In the genomic region with DNA sequence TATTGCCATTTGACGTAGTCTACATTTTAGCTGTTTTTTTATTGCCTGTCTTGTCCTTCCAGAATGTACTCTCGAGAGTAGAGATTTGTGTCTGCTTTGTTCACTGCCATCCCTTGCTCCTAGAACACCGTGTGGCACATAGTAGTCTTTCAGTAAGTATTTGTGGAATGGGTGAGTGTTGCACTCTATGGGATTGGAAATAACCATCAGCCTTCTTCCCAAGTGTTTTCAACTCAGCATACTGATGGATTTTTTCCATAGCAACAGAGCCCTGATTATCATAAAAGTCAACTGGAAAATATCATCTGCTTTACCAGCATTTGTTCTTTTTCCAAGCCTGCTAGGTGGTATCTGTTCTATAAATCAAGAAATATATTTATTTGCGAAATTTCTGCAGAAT, we compare ENCODE assay signal across 29 cellular contexts.
"Had no signal": no experiment of that assay in that cellular context is flagged by ENCODE, and none has a peak within 500 bp of the region (broad histone marks: within the 10 kb centered on the region; RNA-seq: fewer than 3 reads in every experiment).

No MANE protein-coding gene starts in this region.

- H3K36me3 Mint-ChIP-seq: naive thymus-derived CD4-positive, alpha-beta T cell; natural killer cell; stimulated activated effector memory CD8-positive, alpha-beta T cell treated with anti-CD3 and anti-CD28 coated beads, Interleukin-12 subunit alpha, Interleukin-12 subunit beta, amount 100 ng/mL, for 72 hours; stimulated activated naive B cell treated with anti-CD40 and anti-IgM and Interleukin-4, amounts not matched to agents 10 μg/mL and 1 μg/mL and 100 μg/mL, for 72 hours; type B pancreatic cell had no signal

- H3K9ac ChIP-seq: parathyroid adenoma had no signal

- H3K4me1 ChIP-seq: parathyroid adenoma, right lobe of liver, testis, transverse colon, uterus had no signal

- H3K4me3 ChIP-seq: ovary, psoas muscle, right lobe of liver, sigmoid colon, suprapubic skin, testis, tibial artery, transverse colon, upper lobe of right lung, uterus had no signal

- H3K27me3 ChIP-seq: neutrophil, ovary, right lobe of liver, sigmoid colon, suprapubic skin, testis, tibial artery, transverse colon, upper lobe of right lung, uterus had no signal

- H3K9me3 Mint-ChIP-seq: natural killer cell; nephron progenitor cell; stimulated activated effector memory CD8-positive, alpha-beta T cell treated with anti-CD3 and anti-CD28 coated beads, Interleukin-12 subunit alpha, Interleukin-12 subunit beta, amount 100 ng/mL, for 72 hours; stimulated activated naive B cell treated with anti-CD40 and anti-IgM and Interleukin-4, amounts not matched to agents 10 μg/mL and 1 μg/mL and 100 μg/mL, for 72 hours; stimulated activated naive CD8-positive, alpha-beta T cell treated with anti-CD3 and anti-CD28 coated beads, Interleukin-15, amount 100 ng/mL, for 72 hours; type B pancreatic cell had no signal

- H3K79me2 ChIP-seq: parathyroid adenoma had no signal

- DNase-seq: naive thymus-derived CD4-positive, alpha-beta T cell; natural killer cell; nephron progenitor cell; nucleus accumbens; ovary; posterior cingulate gyrus; psoas muscle; right cardiac atrium; right lobe of liver; sigmoid colon; small intestine; stimulated activated CD4-positive, alpha-beta T cell treated with anti-CD3 and anti-CD28 coated beads, Interleukin-15, amount 100 ng/mL, for 24 hours; stimulated activated CD4-positive, alpha-beta T cell treated with anti-CD3 and anti-CD28 coated beads, Interleukin-2, amount 100 ng/mL, for 24 hours; stimulated activated CD4-positive, alpha-beta T cell treated with anti-CD3 and anti-CD28 coated beads, Interleukin-2, amount 100 ng/mL, for 48 hours; stimulated activated CD4-positive, alpha-beta T cell treated with anti-CD3 and anti-CD28 coated beads, Interleukin-4, amount 100 ng/mL, for 24 hours; stimulated activated naive B cell treated with anti-CD40 and anti-IgM and Interleukin-4, amounts not matched to agents 10 μg/mL and 1 μg/mL and 100 μg/mL, for 72 hours; stimulated activated naive CD4-positive, alpha-beta T cell treated with Interleukin-2 at 50 U/mL for 16 hours; stimulated activated naive CD8-positive, alpha-beta T cell treated with anti-CD3 and anti-CD28 coated beads, Interleukin-15, amount 100 ng/mL, for 72 hours; substantia nigra; testis; tibial artery; transverse colon; upper lobe of right lung; uterus had no signal

- H3K4me3 Mint-ChIP-seq: naive thymus-derived CD4-positive, alpha-beta T cell; natural killer cell; nephron progenitor cell; stimulated activated effector memory CD8-positive, alpha-beta T cell treated with anti-CD3 and anti-CD28 coated beads, Interleukin-12 subunit alpha, Interleukin-12 subunit beta, amount 100 ng/mL, for 72 hours; stimulated activated naive B cell treated with anti-CD40 and anti-IgM and Interleukin-4, amounts not matched to agents 10 μg/mL and 1 μg/mL and 100 μg/mL, for 72 hours; stimulated activated naive CD8-positive, alpha-beta T cell treated with anti-CD3 and anti-CD28 coated beads, Interleukin-15, amount 100 ng/mL, for 72 hours; type B pancreatic cell had no signal

- ATAC-seq: naive thymus-derived CD4-positive, alpha-beta T cell; natural killer cell; psoas muscle; right cardiac atrium; right lobe of liver; stimulated activated effector memory CD8-positive, alpha-beta T cell treated with anti-CD3 and anti-CD28 coated beads, Interleukin-12 subunit alpha, Interleukin-12 subunit beta, amount 100 ng/mL, for 72 hours; stimulated activated naive B cell treated with anti-CD40 and anti-IgM and Interleukin-4, amounts not matched to agents 10 μg/mL and 1 μg/mL and 100 μg/mL, for 72 hours; upper lobe of right lung had no signal

- H3K4me1 Mint-ChIP-seq: natural killer cell; stimulated activated effector memory CD8-positive, alpha-beta T cell treated with anti-CD3 and anti-CD28 coated beads, Interleukin-12 subunit alpha, Interleukin-12 subunit beta, amount 100 ng/mL, for 72 hours; stimulated activated naive B cell treated with anti-CD40 and anti-IgM and Interleukin-4, amounts not matched to agents 10 μg/mL and 1 μg/mL and 100 μg/mL, for 72 hours; stimulated activated naive CD8-positive, alpha-beta T cell treated with anti-CD3 and anti-CD28 coated beads, Interleukin-15, amount 100 ng/mL, for 72 hours had no signal

- H2AFZ ChIP-seq: parathyroid adenoma had no signal

- H3K9me3 ChIP-seq: neutrophil, ovary, psoas muscle, right lobe of liver, sigmoid colon, suprapubic skin, testis, tibial artery, transverse colon, upper lobe of right lung, uterus had no signal

- H3K36me3 ChIP-seq: neutrophil, ovary, right lobe of liver, sigmoid colon, suprapubic skin, tibial artery, transverse colon, upper lobe of right lung, uterus had no signal

- H3K27me3 Mint-ChIP-seq: type B pancreatic cell had no signal

- H3K27ac Mint-ChIP-seq: naive thymus-derived CD4-positive, alpha-beta T cell; natural killer cell; nephron progenitor cell; stimulated activated effector memory CD8-positive, alpha-beta T cell treated with anti-CD3 and anti-CD28 coated beads, Interleukin-12 subunit alpha, Interleukin-12 subunit beta, amount 100 ng/mL, for 72 hours; stimulated activated naive B cell treated with anti-CD40 and anti-IgM and Interleukin-4, amounts not matched to agents 10 μg/mL and 1 μg/mL and 100 μg/mL, for 72 hours; type B pancreatic cell had no signal

- H3K27ac ChIP-seq: neutrophil, ovary, parathyroid adenoma, psoas muscle, right lobe of liver, suprapubic skin, testis, tibial artery, transverse colon, upper lobe of right lung, uterus had no signal
